32 cellular contexts compared by ENCODE assay signal in the genomic region with DNA sequence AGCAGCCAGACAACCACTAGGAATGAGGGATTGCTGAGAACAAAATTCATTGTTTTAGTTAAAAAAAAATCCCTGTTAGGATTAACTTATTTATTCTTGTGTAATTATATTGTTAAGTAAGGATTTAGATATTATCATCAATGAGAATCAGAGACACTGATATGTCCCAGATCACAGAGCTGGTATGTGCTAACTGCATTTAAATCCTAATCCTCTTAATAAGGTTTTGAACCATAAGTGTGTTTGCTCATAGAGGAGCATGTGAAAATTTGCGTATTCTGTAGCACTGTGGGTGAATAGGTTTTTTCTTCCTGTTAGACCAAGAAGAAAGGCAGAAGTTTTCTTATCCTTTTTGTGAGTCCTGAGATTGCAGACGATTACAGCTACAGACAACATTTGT.
"Had no signal": no experiment of that assay in that cellular context is flagged by ENCODE, and none has a peak within 500 bp of the region (broad histone marks: within the 10 kb centered on the region; RNA-seq: fewer than 3 reads in every experiment).

No MANE protein-coding gene starts in this region.

- DNase-seq: activated B cell treated with CpG ODN at 0.5 μM for 24 hours; activated CD4-positive, alpha-beta memory T cell treated with anti-CD3 and anti-CD28 coated beads for 36 hours; activated CD4-positive, alpha-beta T cell treated with anti-CD3 and anti-CD28 coated beads for 4 hours; activated CD4-positive, alpha-beta T cell treated with anti-CD3 and anti-CD28 coated beads, Interleukin-2, amount 10 ng/mL, durations not matched to agents 24 days and 14 days; activated CD4-positive, alpha-beta T cell treated with anti-CD3 and anti-CD28 coated beads, Interleukin-2, amount 50 U/mL, for 1 hour; activated CD4-positive, alpha-beta T cell treated with anti-CD3 and anti-CD28 coated beads, Interleukin-2, amount 50 U/mL, for 4 hours; activated CD4-positive, CD25-positive, alpha-beta regulatory T cell treated with anti-CD3 and anti-CD28 coated beads, Interleukin-2, amount 50 U/mL, for 72 hours; activated CD8-positive, alpha-beta memory T cell treated with anti-CD3 and anti-CD28 coated beads, Interleukin-2, amount 50 U/mL, for 4 hours; activated CD8-positive, alpha-beta T cell treated with anti-CD3 and anti-CD28 coated beads for 36 hours; activated effector memory CD4-positive, alpha-beta T cell treated with anti-CD3 and anti-CD28 coated beads, Interleukin-2, amount 50 U/mL, for 16 hours; activated gamma-delta T cell treated with Interleukin-2 at 50 U/mL for 16 hours; activated naive CD4-positive, alpha-beta T cell; activated naive CD4-positive, alpha-beta T cell treated with anti-CD3 and anti-CD28 coated beads, Interleukin-2, amount 10 ng/mL, durations not matched to agents 7 days and 5 days; activated naive CD8-positive, alpha-beta T cell treated with anti-CD3 and anti-CD28 coated beads, Interleukin-2, amount 10 ng/mL, durations not matched to agents 7 days and 5 days; activated naive CD8-positive, alpha-beta T cell treated with anti-CD3 and anti-CD28 coated beads, Interleukin-2, amount 50 U/mL, for 24 hours; activated T-cell treated with anti-CD3 and anti-CD28 coated beads for 4 hours; activated T-cell treated with anti-CD3 and anti-CD28 coated beads, Interleukin-2, amount 50 U/mL, for 1 hour; activated T-cell treated with anti-CD3 and anti-CD28 coated beads, Interleukin-2, amount 50 U/mL, for 4 hours; activated T-cell treated with anti-CD3 and anti-CD28 coated beads, Interleukin-2, amount 50 U/mL, for 72 hours; amygdala; anterior cingulate cortex; caudate nucleus; cerebellar nuclear complex; T-cell; T-helper 2 cell; T-helper 9 cell had no signal

- H3K27ac ChIP-seq: ascending aorta, cardiac muscle cell, VCaP had no signal

- ATAC-seq: activated CD8-positive, alpha-beta T cell treated with anti-CD3 and anti-CD28 coated beads for 36 hours; activated naive CD8-positive, alpha-beta T cell treated with anti-CD3 and anti-CD28 coated beads, Interleukin-2, amount 50 U/mL, for 24 hours; activated T-cell treated with anti-CD3 and anti-CD28 coated beads, Interleukin-2, amount 50 U/mL, for 4 hours; activated T-cell treated with anti-CD3 and anti-CD28 coated beads, Interleukin-2, amount 50 U/mL, for 72 hours; activated T-helper 17 cell treated with anti-CD3 and anti-CD28 coated beads, Interleukin-2, amount 50 U/mL, for 72 hours; T-cell had no signal

- H3K36me3 ChIP-seq: ascending aorta, cardiac muscle cell had no signal

- H3K27me3 ChIP-seq: ascending aorta, cardiac muscle cell had no signal

- FAIRE-seq: bronchial epithelial cell, TTC549 had no signal

- H3K4me1 ChIP-seq: ascending aorta had no signal

- H3K4me3 ChIP-seq: ascending aorta, cardiac muscle cell had no signal

- H3K9me3 ChIP-seq: ascending aorta had no signal
